In the genomic region with DNA sequence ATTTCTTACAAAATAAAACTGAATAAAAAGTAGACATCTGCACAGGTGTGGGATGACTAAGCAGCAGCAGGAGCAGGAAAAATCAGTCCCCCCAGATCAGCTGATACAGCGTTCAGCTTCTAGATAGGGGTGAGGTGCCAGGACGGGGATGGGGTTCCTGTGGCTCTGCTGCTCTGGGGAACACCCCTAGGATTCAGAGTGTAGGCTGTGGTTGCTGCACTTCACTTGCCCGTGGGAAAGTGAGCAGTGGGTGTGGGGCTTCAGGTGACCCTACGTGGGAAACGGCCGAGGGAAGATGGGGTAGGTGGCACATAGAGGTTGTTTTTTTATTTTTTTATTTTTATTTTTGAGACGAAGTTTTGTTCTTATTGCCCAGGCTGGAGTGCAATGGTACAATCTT, we compare ENCODE assay signal across 24 cellular contexts. TPM values are rescaled to one million over a fixed set of nuclear protein-coding genes. Genes with fewer than 3 reads are reported as not detected.
DNase-seq lines count a peak whose midpoint lies in the region; ATAC-seq and TF ChIP-seq lines count a peak whose summit lies in the region.
"Had no signal": no experiment of that assay in that cellular context is flagged by ENCODE, and none has a peak within 500 bp of the region (broad histone marks: within the 10 kb centered on the region; RNA-seq: fewer than 3 reads in every experiment).

No MANE protein-coding gene starts in this region.

- H3K27me3 ChIP-seq in Karpas-422 (ENCODE audit: low read length), result no peaks in the 10 kb centered on the region
- no peaks in the 10 kb centered on the region for H3K27me3 ChIP-seq in CD8-positive, alpha-beta T cell (ENCODE audit: insufficient read depth, low read length)

- TF ChIP-seq CTCF in HEK293 (tag by site-specific recombination; IDR thresholded peaks at IDR 0.05), result no peak
- TF ChIP-seq CTCF in CD8-positive, alpha-beta T cell (IDR thresholded peaks at IDR 0.05), result no peak

- peak; percentile 33 for DNase-seq in Karpas-422
- peak; percentile 73 for DNase-seq in mesenteric fat pad (ENCODE audit: low spot score)
- DNase-seq in NCI-H2227 (lab: John Stamatoyannopoulos, UW; ENCODE audit: unreplicated experiment), result no peak
- DNase-seq in CD8-positive, alpha-beta T cell, result no peak
- no peak for DNase-seq in AML-193 (lab: John Stamatoyannopoulos, UW)
- DNase-seq: 8988T; ACHN; CD4-positive, alpha-beta T cell; CD8-positive, alpha-beta memory T cell; COR-L47; DMS 273 treated with DMSO at 0.1 percent for 48 hours; DMS153; DMS53; DND-41; EL; GDM1 had no signal

- CTCF ChIA-PET in HEK293 (lab: Yijun Ruan, JAX), result interaction anchor here (0.5 to 3.0 kb wide), 11 partner anchors 9 to 249 kb away, joined by 3 to 13 read pairs (median 3); no protein-coding TSS in a partner anchor
- CTCF ChIA-PET in CD8-positive, alpha-beta T cell (lab: Charles Lee), result interaction anchor here (0.7 to 3.1 kb wide), 5 partner anchors 12 to 121 kb away, joined by 3 to 9 read pairs (median 6); a partner anchor contains a TSS

- H3K36me3 Mint-ChIP-seq in CD8-positive, alpha-beta T cell, result no peaks in the 10 kb centered on the region
- H3K36me3 Mint-ChIP-seq: CD8-positive, alpha-beta memory T cell had no signal

- no peak overlapping the region for H2AFZ ChIP-seq in Karpas-422 (ENCODE audit: low read length)

- no peaks in the 10 kb centered on the region for H3K79me2 ChIP-seq in Karpas-422 (ENCODE audit: low read length)

- H3K4me1 ChIP-seq in HEK293 (ENCODE audit: control insufficient read depth, insufficient read depth, low read length) (peaks cover 6% of the 10 kb centered on the region), Karpas-422 (ENCODE audit: low read length) (no peaks in the 10 kb centered on the region)
- peaks cover 20% of the 10 kb centered on the region for H3K4me1 ChIP-seq in CD8-positive, alpha-beta T cell (ENCODE audit: insufficient read depth, low read length)

- no peaks in the 10 kb centered on the region for H3K9me3 ChIP-seq in HEK293 (ENCODE audit: control insufficient read depth, insufficient read depth, low read depth, low read length)
- H3K9me3 ChIP-seq in Karpas-422 (ENCODE audit: low read length), result no peaks in the 10 kb centered on the region
- no peaks in the 10 kb centered on the region for H3K9me3 ChIP-seq in CD8-positive, alpha-beta T cell (ENCODE audit: low read length)
- H3K9me3 ChIP-seq: BLaER1 treated with 17β-estradiol and CSF1 and Interleukin-3, amounts not matched to agents 10 nM and 100 nM had no signal

- no peak for ATAC-seq in CD8-positive, alpha-beta T cell
- ATAC-seq: GM12878 had no signal

- peaks cover 8% of the 10 kb centered on the region for H3K4me1 Mint-ChIP-seq in CD8-positive, alpha-beta T cell (ENCODE audit: low read depth)
- H3K4me1 Mint-ChIP-seq: B cell had no signal

- no peaks in the 10 kb centered on the region for H3K27me3 Mint-ChIP-seq in CD8-positive, alpha-beta T cell (ENCODE audit: low read depth)
- H3K27me3 Mint-ChIP-seq: CD4-positive, alpha-beta T cell; CD8-positive, alpha-beta memory T cell had no signal

- intact Hi-C loops in CD8-positive, alpha-beta T cell (cut with DNase I, micrococcal nuclease), result no loop called here

- H3K4me3 Mint-ChIP-seq in CD8-positive, alpha-beta T cell, result no peak overlapping the region
- H3K4me3 Mint-ChIP-seq: B cell; CD4-positive, alpha-beta T cell; CD8-positive, alpha-beta memory T cell had no signal

- no peak overlapping the region for H3K4me3 ChIP-seq in HEK293 (ENCODE audit: low read depth, low read length)
- H3K4me3 ChIP-seq in Karpas-422 (ENCODE audit: low read length), result no peak overlapping the region
- no peak overlapping the region for H3K4me3 ChIP-seq in CD8-positive, alpha-beta T cell (ENCODE audit: low read depth, low read length)
- H3K4me3 ChIP-seq: BLaER1 treated with 17β-estradiol and CSF1 and Interleukin-3, amounts not matched to agents 10 nM and 100 nM; GM12878 had no signal

- POLR2A ChIA-PET in HEK293 (lab: Yijun Ruan, JAX), result no interaction called here
- POLR2A ChIA-PET in CD8-positive, alpha-beta T cell (lab: Charles Lee), result no interaction called here

- no peaks in the 10 kb centered on the region for H3K36me3 ChIP-seq in HEK293 (ENCODE audit: control insufficient read depth in 2 of 2, insufficient read depth in 1 of 2, low read length in 2 of 2)
- no peaks in the 10 kb centered on the region for H3K36me3 ChIP-seq in Karpas-422 (ENCODE audit: insufficient read depth, low read length)
- H3K36me3 ChIP-seq in CD8-positive, alpha-beta T cell (ENCODE audit: insufficient read depth, low read length), result no peaks in the 10 kb centered on the region
- H3K36me3 ChIP-seq: BLaER1 treated with 17β-estradiol and CSF1 and Interleukin-3, amounts not matched to agents 10 nM and 100 nM had no signal

- H3K9ac ChIP-seq in Karpas-422 (ENCODE audit: low read length), result no peak overlapping the region
- H3K9ac ChIP-seq: BLaER1 treated with 17β-estradiol and CSF1 and Interleukin-3, amounts not matched to agents 10 nM and 100 nM had no signal

- H3K27ac ChIP-seq in HEK293 (ENCODE audit: extremely low read depth, low read depth, low read length), result no peak overlapping the region
- no peak overlapping the region for H3K27ac ChIP-seq in Karpas-422 (ENCODE audit: low read length)
- H3K27ac ChIP-seq in CD8-positive, alpha-beta T cell (ENCODE audit: low read depth, low read length), result no peak overlapping the region
- H3K27ac ChIP-seq: BLaER1 treated with 17β-estradiol and CSF1 and Interleukin-3, amounts not matched to agents 10 nM and 100 nM; C4-2B had no signal

- H3K9me2 ChIP-seq in Karpas-422 (replicated peaks; ENCODE audit: insufficient read depth, low read length), result no peaks in the 10 kb centered on the region

- H3K9me3 Mint-ChIP-seq in CD8-positive, alpha-beta T cell, result no peaks in the 10 kb centered on the region
- H3K9me3 Mint-ChIP-seq: CD4-positive, alpha-beta T cell; CD8-positive, alpha-beta memory T cell had no signal

- no peak overlapping the region for H3K4me2 ChIP-seq in Karpas-422 (ENCODE audit: low read depth, low read length, poor library complexity, severe bottlenecking)
- H3K4me2 ChIP-seq: BLaER1 treated with 17β-estradiol and CSF1 and Interleukin-3, amounts not matched to agents 10 nM and 100 nM had no signal

- H4K20me1 ChIP-seq in Karpas-422 (ENCODE audit: insufficient read depth, low read depth, low read length), result no peaks in the 10 kb centered on the region

- H3K27ac Mint-ChIP-seq in CD8-positive, alpha-beta T cell, result no peak overlapping the region
- H3K27ac Mint-ChIP-seq: B cell; CD4-positive, alpha-beta T cell had no signal

TF ChIP-seq in HEK293, 187 proteins besides CTCF, POLR2A, EP300 and RAD21:
- no peak for TF ChIP-seq ZNF548 (tag by site-specific recombination; IDR thresholded peaks at IDR 0.05)
- TF ChIP-seq, protein P1, sequence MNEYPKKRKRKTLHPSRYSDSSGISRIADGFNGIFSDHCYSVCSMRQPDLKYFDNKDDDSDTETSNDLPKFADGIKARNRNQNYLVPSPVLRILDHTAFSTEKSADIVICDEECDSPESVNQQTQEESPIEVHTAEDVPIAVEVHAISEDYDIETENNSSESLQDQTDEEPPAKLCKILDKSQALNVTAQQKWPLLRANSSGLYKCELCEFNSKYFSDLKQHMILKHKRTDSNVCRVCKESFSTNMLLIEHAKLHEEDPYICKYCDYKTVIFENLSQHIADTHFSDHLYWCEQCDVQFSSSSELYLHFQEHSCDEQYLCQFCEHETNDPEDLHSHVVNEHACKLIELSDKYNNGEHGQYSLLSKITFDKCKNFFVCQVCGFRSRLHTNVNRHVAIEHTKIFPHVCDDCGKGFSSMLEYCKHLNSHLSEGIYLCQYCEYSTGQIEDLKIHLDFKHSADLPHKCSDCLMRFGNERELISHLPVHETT (tag by site-specific recombination; IDR thresholded peaks at IDR 0.05), result no peak
- no peak for TF ChIP-seq ZNF433 (tag by site-specific recombination; IDR thresholded peaks at IDR 0.05; ENCODE audit: low read depth)
- peak; percentile 72 for TF ChIP-seq EGR2 (tag by site-specific recombination; IDR thresholded peaks at IDR 0.05; ENCODE audit: low read depth)
- 0 out of 2 replicates have a peak, but pooled peaks have one; percentile 35 for TF ChIP-seq ZFHX2 (tag by site-specific recombination; conservative IDR thresholded peaks at IDR 0.05)

RNA-seq across cellular contexts. Expression of a gene that starts 3.2 kb away (rescaled TPM):
- total RNA-seq in Karpas-422 (2014; rRNA removed; shearing (Covaris generic); ENCODE audit: low replicate concordance), result not detected in 2 replicates
- total RNA-seq in mesenteric fat pad, result not detected
- not detected for total RNA-seq in CD8-positive, alpha-beta T cell
- total RNA-seq: A673; B cell; CD4-positive, alpha-beta T cell; CD8-positive, alpha-beta memory T cell; Daoy; G401; GM12878 had no signal

RNA-seq across cellular contexts. Expression of a gene that starts 18.8 kb away (rescaled TPM):
- total RNA-seq in Karpas-422 (2014; rRNA removed; shearing (Covaris generic); ENCODE audit: low replicate concordance), result 16.3 and 50.6 TPM in 2 replicates
- total RNA-seq in mesenteric fat pad, result 1,893 TPM
- 1 to 10 TPM; 4.8 to 8.6 TPM for total RNA-seq in CD8-positive, alpha-beta T cell

RNA-seq across cellular contexts. Expression of a gene that starts 55.9 kb away (rescaled TPM):
- total RNA-seq in Karpas-422 (2014; rRNA removed; shearing (Covaris generic); ENCODE audit: low replicate concordance), result not detected in 2 replicates
- total RNA-seq in mesenteric fat pad, result 2.2 TPM
- total RNA-seq in CD8-positive, alpha-beta T cell, result not detected
- total RNA-seq: A673; CD4-positive, alpha-beta T cell; CD8-positive, alpha-beta memory T cell; GM12878 had no signal

Comparison
In these comparisons a context has a peak if more than half of its experiments do, and no peak if none do; other contexts are left out.
1. DNase-seq: peak in Karpas-422 (single experiment) and mesenteric fat pad (single experiment); none in NCI-H2227 (single experiment), CD8-positive, alpha-beta T cell (0 of 7) and AML-193 (0 of 2).
2. RNA of a gene that starts 18.8 kb away (total RNA-seq): 1,893 TPM in mesenteric fat pad (single experiment); 16.3 to 50.6 TPM in Karpas-422 and 4.8 to 8.6 TPM in CD8-positive, alpha-beta T cell; every median in the first group is over 10 times any median in the second.